Comparison of ENCODE assay signal across 25 cellular contexts in the genomic region with DNA sequence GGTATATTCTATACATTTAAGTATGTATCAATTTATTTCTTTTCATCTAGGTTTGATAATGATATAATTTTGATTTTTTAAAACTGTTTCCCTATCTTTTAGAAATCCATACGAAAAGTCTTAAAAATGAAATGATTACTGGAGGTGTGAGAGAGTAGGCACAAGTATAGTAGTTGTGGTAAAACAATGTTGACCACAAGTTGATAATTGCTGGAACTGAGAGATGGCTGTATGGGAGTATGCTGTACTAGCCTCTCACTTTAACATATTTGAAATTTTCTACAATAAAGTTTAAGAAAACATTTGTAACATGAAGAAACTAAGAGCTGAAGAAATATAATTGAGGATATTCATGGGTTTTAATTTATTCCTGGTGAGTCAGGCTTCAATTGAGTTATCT. TPM values are rescaled to one million over a fixed set of nuclear protein-coding genes. Genes with fewer than 3 reads are reported as not detected.
DNase-seq lines count a peak whose midpoint lies in the region; ATAC-seq and TF ChIP-seq lines count a peak whose summit lies in the region.
"Had no signal": no experiment of that assay in that cellular context is flagged by ENCODE, and none has a peak within 500 bp of the region (broad histone marks: within the 10 kb centered on the region; RNA-seq: fewer than 3 reads in every experiment).

No MANE protein-coding gene starts in this region.

- intact Hi-C loops in lower lobe of right lung (cut with DNase I): no loop called here

- H3K9me3 ChIP-seq in lower lobe of right lung: no peaks in the 10 kb centered on the region
- H3K9me3 ChIP-seq: BE2C, left lung, MG63 had no signal

- no peaks in the 10 kb centered on the region for H3K36me3 ChIP-seq in lower lobe of right lung
- H3K36me3 ChIP-seq: BE2C, left lung, MG63 had no signal

- ATAC-seq in GM18498 (IDR thresholded peaks at IDR 0.05; ENCODE audit: unreplicated experiment) (peak; percentile 84), GM19395 (IDR thresholded peaks at IDR 0.05; ENCODE audit: unreplicated experiment) (peak; percentile 94), HG02623 (IDR thresholded peaks at IDR 0.05; ENCODE audit: unreplicated experiment) (peak; percentile 87), HG03159 (IDR thresholded peaks at IDR 0.05; ENCODE audit: unreplicated experiment) (peak; percentile 96), lower lobe of right lung (no peak)
- ATAC-seq: foreskin keratinocyte; left lung; right cardiac atrium; stimulated activated naive CD8-positive, alpha-beta T cell treated with anti-CD3 and anti-CD28 coated beads, Interleukin-15, Interleukin-2, amounts not matched to agents 100 U/mL and 50 U/mL, for 24 hours had no signal

- TF ChIP-seq CTCF in lower lobe of right lung (IDR thresholded peaks at IDR 0.05): no peak

- no peak overlapping the region for H3K4me3 ChIP-seq in lower lobe of right lung
- H3K4me3 ChIP-seq: left lung, MG63 had no signal

- DNase-seq in glomerular visceral epithelial cell (ENCODE audit: extremely low spot score): no peak
- DNase-seq in DMS153 (lab: John Stamatoyannopoulos, UW): no peak
- no peak for DNase-seq in lower lobe of right lung
- no peak for DNase-seq in caudate nucleus (lab: John Stamatoyannopoulos, UW)
- DNase-seq: activated CD4-positive, alpha-beta T cell treated with anti-CD3 and anti-CD28 coated beads, Interleukin-2, amount 10 ng/mL, durations not matched to agents 7 days and 5 days; activated naive CD4-positive, alpha-beta T cell treated with anti-CD3 and anti-CD28 coated beads, Interleukin-2, amount 50 U/mL, for 16 hours; activated T-cell treated with anti-CD3 and anti-CD28 coated beads for 4 hours; BE2C; foreskin keratinocyte; GDM1; IMR-90; left lung; MG63; NCI-H1930; NCI-H446; nucleus accumbens; right cardiac atrium; RPMI8226; stimulated activated CD4-positive, alpha-beta T cell treated with anti-CD3 and anti-CD28 coated beads, Interleukin-15, amount 100 ng/mL, for 24 hours; stimulated activated naive CD8-positive, alpha-beta T cell treated with anti-CD3 and anti-CD28 coated beads, Interleukin-15, Interleukin-2, amounts not matched to agents 100 U/mL and 50 U/mL, for 24 hours had no signal

- H3K27ac ChIP-seq in lower lobe of right lung (no peak overlapping the region), caudate nucleus (ENCODE audit: low read depth, low read length) (no peak overlapping the region)
- H3K27ac ChIP-seq: 22Rv1, foreskin keratinocyte, left lung had no signal

- H3K4me1 ChIP-seq in lower lobe of right lung: no peaks in the 10 kb centered on the region
- H3K4me1 ChIP-seq: BE2C, foreskin keratinocyte, left lung had no signal

- H3K27me3 ChIP-seq in lower lobe of right lung (ENCODE audit: low read depth): no peaks in the 10 kb centered on the region
- H3K27me3 ChIP-seq: BE2C, left lung, MG63 had no signal

RNA-seq across cellular contexts. Expression of gene FSHB, which starts 30.0 kb away (rescaled TPM):
- total RNA-seq in lower lobe of right lung: not detected
- total RNA-seq: activated CD4-positive, alpha-beta T cell treated with anti-CD3 and anti-CD28 coated beads, Interleukin-2, amount 10 ng/mL, durations not matched to agents 7 days and 5 days; foreskin keratinocyte; IMR-90; left lung; right cardiac atrium had no signal

Comparison
In these comparisons a context has a peak if more than half of its experiments do, and no peak if none do; other contexts are left out.
1. ATAC-seq: peak in GM18498 (single experiment), GM19395 (single experiment), HG02623 (single experiment) and HG03159 (single experiment); none in lower lobe of right lung (0 of 2).